In genomic region chr2:10336283-10336682, GRCh38 we compare ENCODE assay signal across 26 cellular contexts. TPM values are rescaled to one million over a fixed set of nuclear protein-coding genes. Genes with fewer than 3 reads are reported as not detected.
A peak's percentile ranks its signal among the peaks of the same experiment; 100 is the strongest.
DNase-seq lines count a peak whose midpoint lies in the region; ATAC-seq, FAIRE-seq and TF ChIP-seq lines count a peak whose summit lies in the region.
"Had no signal": no experiment of that assay in that cellular context is flagged by ENCODE, and none has a peak within 500 bp of the region (broad histone marks: within the 10 kb centered on the region; RNA-seq: fewer than 3 reads in every experiment).

No MANE protein-coding gene starts in this region.

- H3K79me2 ChIP-seq in HepG2 (ENCODE audit: insufficient read depth, low read length) = peaks cover 30% of the 10 kb centered on the region

- H3K9me3 ChIP-seq in HepG2 (ENCODE audit: low read length) = peaks cover 7% of the 10 kb centered on the region; the same call in 1 of the 2 replicates
- H3K9me3 ChIP-seq in right lobe of liver = no peaks in the 10 kb centered on the region

- H3K27ac ChIP-seq in HepG2 (ENCODE audit: extremely low read length, insufficient read depth, low read length) (no peak overlapping the region), right lobe of liver (no peak overlapping the region)
- H3K27ac ChIP-seq: PC-9, SK-N-MC had no signal

- no peak for DNase-seq in HepG2 (ENCODE audit: low spot score)
- DNase-seq in right lobe of liver = no peak
- DNase-seq in DMS53 treated with DMSO at 0.1 percent for 48 hours (lab: John Stamatoyannopoulos, UW; ENCODE audit: unreplicated experiment) = peak; percentile 26
- peak; percentile 47 to 70 for DNase-seq in SHP77 (lab: John Stamatoyannopoulos, UW)
- DNase-seq in activated T-cell treated with anti-CD3 and anti-CD28 coated beads, Interleukin-2, amount 50 U/mL, for 1 hour = no peak
- no peak for DNase-seq in GM20000 (ENCODE audit: low spot score)
- no peak for DNase-seq in NOMO-1 treated with DMSO at 0.1 percent for 48 hours (lab: John Stamatoyannopoulos, UW; ENCODE audit: unreplicated experiment)
- DNase-seq: H9, HFFc6, IMR-90, KG1, MM.1S, NCI-H1048, NCI-H1417, NCI-H187 treated with DMSO at 0.1 percent for 48 hours, NCI-H2107, NCI-H446 treated with DMSO at 0.1 percent for 48 hours, NCI-H69, PC-9, RPMI8226, SIG-M5, T-helper 9 cell had no signal

- no peak overlapping the region for H3K4me2 ChIP-seq in HepG2 (ENCODE audit: low read depth, low read length)
- H3K4me2 ChIP-seq: GM23338, PC-9 had no signal

- TF ChIP-seq POLR2A in HepG2 (IDR thresholded peaks at IDR 0.05; ENCODE audit: insufficient read depth in 1 of 2, low read depth in 2 of 2, low read length in 2 of 2) (no peak), right lobe of liver (IDR thresholded peaks at IDR 0.05) (no peak)

- ATAC-seq in HepG2 (no peak), right lobe of liver (no peak)
- ATAC-seq: GM23338 had no signal

- CTCF ChIA-PET in HepG2 (lab: Yijun Ruan, JAX; ENCODE audit: low intra/inter-chr PET ratio, low total read pairs) = no interaction called here

- in situ Hi-C loops in HepG2 (cut with HindIII; ENCODE audit: extremely low pct_ligation_motif_present, low pct_unique_long_range_greater_than_20kb) = no loop called here

- TF ChIP-seq CTCF in HepG2 (CRISPR knock-in tag; IDR thresholded peaks at IDR 0.05) (no peak), right lobe of liver (IDR thresholded peaks at IDR 0.05) (no peak), GM20000 (IDR thresholded peaks at IDR 0.05; ENCODE audit: extremely low read depth, missing control alignments) (no peak)

- WGBS in HepG2 (ENCODE audit: low lambda C conversion rate) = 59% methylated on average over 4 of the region's 4 CpGs
- 85% methylated on average over 3 of the region's 4 CpGs for WGBS in right lobe of liver (ENCODE audit: insufficient coverage, low coverage, low lambda C conversion rate, missing lambda C conversion rate)

- no peak overlapping the region for H3K9ac ChIP-seq in HepG2 (ENCODE audit: insufficient read depth, low read depth, low read length)

- no peak overlapping the region for H3K4me3 ChIP-seq in HepG2 (replicated peaks in 1 of 3; ENCODE audit: insufficient read depth in 1 of 3, low read depth in 2 of 3, low read length in 3 of 3)
- H3K4me3 ChIP-seq in right lobe of liver = no peak overlapping the region
- H3K4me3 ChIP-seq: GM23338, PC-9, SK-N-MC had no signal

- peaks cover 5% of the 10 kb centered on the region; the same call in 1 of the 2 replicates for H4K20me1 ChIP-seq in HepG2 (ENCODE audit: insufficient read depth, low read length)

- FAIRE-seq in HepG2 (lab: Jason Lieb, UNC) = no peak
- FAIRE-seq: D721Med, G401.6 had no signal

- TF ChIP-seq RAD21 in HepG2 (CRISPR knock-in tag; IDR thresholded peaks at IDR 0.05) = no peak

- intact Hi-C loops in HepG2 (cut with micrococcal nuclease; ENCODE audit: unreplicated experiment) (no loop called here), right lobe of liver (cut with DNase I) (no loop called here)

- TF ChIP-seq EP300 in HepG2 (IDR thresholded peaks at IDR 0.05; ENCODE audit: low read depth in 2 of 2, low read length in 2 of 2) (no peak), HepG2 (CRISPR knock-in tag; IDR thresholded peaks at IDR 0.05; ENCODE audit: borderline replicate concordance) (no peak)

- peaks cover 2 to 10% of the 10 kb centered on the region in 2 experiments; a peak in 3 of 5 replicates for H3K36me3 ChIP-seq in HepG2 (replicated peaks in 1 of 2; ENCODE audit: control insufficient read depth in 1 of 2, insufficient read depth in 2 of 2, low read length in 2 of 2)
- H3K36me3 ChIP-seq in right lobe of liver = no peaks in the 10 kb centered on the region

- H3K4me1 ChIP-seq in HepG2 (ENCODE audit: insufficient read depth, low read length) = peaks cover 49% of the 10 kb centered on the region
- peaks cover 0 to 9% (median 0%) of the 10 kb centered on the region in 4 donors for H3K4me1 ChIP-seq in right lobe of liver

- H3K27me3 ChIP-seq in HepG2 (ENCODE audit: control insufficient read depth in 1 of 2, insufficient read depth in 2 of 2, low read length in 2 of 2) (no peaks in the 10 kb centered on the region), right lobe of liver (no peaks in the 10 kb centered on the region)

- H2AFZ ChIP-seq in HepG2 (ENCODE audit: low read length) = no peak overlapping the region
- H2AFZ ChIP-seq: GM23338, PC-9 had no signal

- POLR2A ChIA-PET in HepG2 (lab: Yijun Ruan, JAX) = no interaction called here

- BruUV-seq in HepG2 (replicated peaks; lab: Mats Ljungman, UMichigan) = no TSS peak

TF ChIP-seq in HepG2, 621 proteins besides CTCF, POLR2A, EP300 and RAD21:
- 0 out of 2 replicates have a peak, but pooled peaks have one; percentile 13 for TF ChIP-seq FOXA3 (CRISPR knock-in tag; IDR thresholded peaks at IDR 0.05)
- TF ChIP-seq ZNF407 (CRISPR knock-in tag; IDR thresholded peaks at IDR 0.05; ENCODE audit: not compliant biosample characterization) = no peak

RNA-seq across cellular contexts. Expression of gene HPCAL1, which starts 33.6 kb away (rescaled TPM):
- 23.3 and 29.9 TPM in 2 replicates for total RNA-seq in HepG2 (2016; rRNA removed; fragmentation: Illumina TruSeq; extraction: Trizol)
- total RNA-seq in HepG2 (2016; cell fraction: cytosol; rRNA removed; fragmentation: Illumina TruSeq; extraction: Trizol; ENCODE audit: low read depth) = 43.0 and 51.2 TPM in 2 replicates
- 21.4 and 28.1 TPM in 2 replicates for total RNA-seq in HepG2 (2016; cell fraction: insoluble cytoplasmic fraction; rRNA removed; fragmentation: Illumina TruSeq; extraction: Trizol)
- total RNA-seq in HepG2 (2016; cell fraction: membrane; rRNA removed; fragmentation: Illumina TruSeq; extraction: Trizol) = 50.7 and 67.7 TPM in 2 replicates
- total RNA-seq in HepG2 (2016; cell fraction: nucleus; rRNA removed; fragmentation: Illumina TruSeq; extraction: Trizol) = 12.9 and 16.1 TPM in 2 replicates
- polyA plus RNA-seq in HepG2 (2011; rRNA removed) = 29.5 and 38.6 TPM in 2 replicates
- polyA plus RNA-seq in HepG2 (2011; cell fraction: cytosol; rRNA removed) = 29.8 and 35.9 TPM in 2 replicates
- polyA plus RNA-seq in HepG2 (2011; cell fraction: nucleus; rRNA removed) = 54.3 and 60.0 TPM in 2 replicates
- polyA plus RNA-seq in HepG2 (2012) = 46.0 and 46.8 TPM in 2 replicates
- polyA plus RNA-seq in HepG2 (2016; cell fraction: cytosol; fragmentation: Illumina TruSeq; extraction: Trizol; ENCODE audit: low read depth) = 37.1 and 47.1 TPM in 2 replicates
- polyA plus RNA-seq in HepG2 (2016; cell fraction: insoluble cytoplasmic fraction; fragmentation: Illumina TruSeq; extraction: Trizol; ENCODE audit: low read depth) = 24.6 and 35.5 TPM in 2 replicates
- 54.6 and 65.1 TPM in 2 replicates for polyA plus RNA-seq in HepG2 (2016; cell fraction: membrane; fragmentation: Illumina TruSeq; extraction: Trizol; ENCODE audit: low read depth)
- polyA plus RNA-seq in HepG2 (2016; cell fraction: nucleus; fragmentation: Illumina TruSeq; extraction: Trizol; ENCODE audit: insufficient read depth, low read depth) = 30.3 and 35.7 TPM in 2 replicates
- 26.5 and 27.7 TPM in 2 replicates for polyA minus RNA-seq in HepG2 (2011; rRNA and poly(A)+ RNA removed; ENCODE audit: low replicate concordance)
- polyA minus RNA-seq in HepG2 (2011; cell fraction: cytosol; rRNA and poly(A)+ RNA removed) = 19.4 and 20.4 TPM in 2 replicates
- polyA minus RNA-seq in HepG2 (2011; cell fraction: nucleus; rRNA and poly(A)+ RNA removed) = 12.6 and 15.5 TPM in 2 replicates
- 10 to 100 TPM; 23.1 to 68.8 (median 29.1) TPM for total RNA-seq in right lobe of liver

Comparison
In these comparisons a context has a peak if more than half of its experiments do, and no peak if none do; other contexts are left out.
1. DNase-seq: peak in DMS53 treated with DMSO at 0.1 percent for 48 hours (single experiment) and SHP77 (2 of 2); none in HepG2 (single experiment), right lobe of liver (0 of 3), activated T-cell treated with anti-CD3 and anti-CD28 coated beads, Interleukin-2, amount 50 U/mL, for 1 hour (single experiment), GM20000 (single experiment) and NOMO-1 treated with DMSO at 0.1 percent for 48 hours (single experiment).